Comparison of ENCODE assay signal across 30 cellular contexts in genomic region chr6:101178748-101179147, GRCh38.
A peak's percentile ranks its signal among the peaks of the same experiment; 100 is the strongest.
DNase-seq lines count a peak whose midpoint lies in the region; ATAC-seq and TF ChIP-seq lines count a peak whose summit lies in the region.
"Had no signal": no experiment of that assay in that cellular context is flagged by ENCODE, and none has a peak within 500 bp of the region (broad histone marks: within the 10 kb centered on the region; RNA-seq: fewer than 3 reads in every experiment).

No MANE protein-coding gene starts in this region.

- H3K4me1 ChIP-seq in adipocyte (ENCODE audit: control insufficient read depth, insufficient read depth, low read length): no peaks in the 10 kb centered on the region
- peaks cover 5% of the 10 kb centered on the region for H3K4me1 ChIP-seq in testis
- H3K4me1 ChIP-seq: ascending aorta, gastroesophageal sphincter had no signal

- no peak for TF ChIP-seq CTCF in testis (IDR thresholded peaks at IDR 0.05)

- no peaks in the 10 kb centered on the region for H3K36me3 ChIP-seq in adipocyte (ENCODE audit: control insufficient read depth, insufficient read depth, low read length, severe bottlenecking)
- no peaks in the 10 kb centered on the region for H3K36me3 ChIP-seq in testis (ENCODE audit: low read depth, missing control alignments)
- H3K36me3 ChIP-seq: ascending aorta, gastroesophageal sphincter, thoracic aorta had no signal

- intact Hi-C loops in testis (cut with DNase I; ENCODE audit: low total_unique reads): no loop called here

- no peak for ATAC-seq in GM18858 (IDR thresholded peaks at IDR 0.05; ENCODE audit: unreplicated experiment)
- ATAC-seq: activated CD8-positive, alpha-beta T cell treated with anti-CD3 and anti-CD28 coated beads, Interleukin-2, amount 10 ng/mL, durations not matched to agents 7 days and 5 days; activated naive CD4-positive, alpha-beta T cell treated with anti-CD3 and anti-CD28 coated beads, Interleukin-2, amount 50 U/mL, for 72 hours; gastroesophageal sphincter; GM23338 had no signal

- TF ChIP-seq POLR2A in testis (IDR thresholded peaks at IDR 0.05): no peak

- H3K9ac ChIP-seq in adipocyte (ENCODE audit: low read length): no peak overlapping the region

- H3K27me3 ChIP-seq in adipocyte (replicated peaks; ENCODE audit: control insufficient read depth, insufficient read depth, low read length) (no peaks in the 10 kb centered on the region), testis (no peaks in the 10 kb centered on the region)
- H3K27me3 ChIP-seq: ascending aorta, gastroesophageal sphincter had no signal

- peak; percentile 73 for DNase-seq in SIG-M5 treated with dmso at 0.1 percent for 504 hours (lab: John Stamatoyannopoulos, UW; ENCODE audit: unreplicated experiment)
- no peak for DNase-seq in SIG-M5 (lab: John Stamatoyannopoulos, UW)
- peak; percentile 39 for DNase-seq in OCI-M1 (lab: John Stamatoyannopoulos, UW)
- DNase-seq in adipocyte (ENCODE audit: low read depth): peak; percentile 6
- DNase-seq in testis: no peak
- no peak for DNase-seq in NCI-H69 (lab: John Stamatoyannopoulos, UW)
- DNase-seq in T1000 (lab: John Stamatoyannopoulos, UW): no peak
- DNase-seq: 8988T; activated CD4-positive, CD25-positive, alpha-beta regulatory T cell treated with anti-CD3 and anti-CD28 coated beads, Interleukin-2, amount 50 U/mL, for 72 hours; activated CD8-positive, alpha-beta T cell treated with anti-CD3 and anti-CD28 coated beads, Interleukin-2, amount 10 ng/mL, durations not matched to agents 7 days and 5 days; CD4-positive, alpha-beta T cell; central memory CD4-positive, alpha-beta T cell; dermis blood vessel endothelial cell; hypothalamus; immature natural killer cell; KG1; naive B cell; NCI-H1048; NCI-H1694; NCI-H2171 treated with DMSO at 0.1 percent for 48 hours; NCI-H526; stimulated activated naive CD4-positive, alpha-beta T cell; T-helper 9 cell had no signal

- H3K4me3 ChIP-seq in adipocyte (ENCODE audit: low read length): no peak overlapping the region
- H3K4me3 ChIP-seq in testis: no peak overlapping the region
- H3K4me3 ChIP-seq: ascending aorta, gastroesophageal sphincter, GM23338, thoracic aorta had no signal

- H3K27ac ChIP-seq in testis: peak overlapping the region; percentile 22 to 47
- H3K27ac ChIP-seq: ascending aorta, gastroesophageal sphincter, RWPE1, thoracic aorta had no signal

- peaks cover 7% of the 10 kb centered on the region for H3K9me3 ChIP-seq in adipocyte (ENCODE audit: control insufficient read depth, low read length)
- no peaks in the 10 kb centered on the region for H3K9me3 ChIP-seq in testis
- H3K9me3 ChIP-seq: ascending aorta, gastroesophageal sphincter, thoracic aorta had no signal

Comparison
In these comparisons a context has a peak if more than half of its experiments do, and no peak if none do; other contexts are left out.
1. DNase-seq: peak in SIG-M5 treated with dmso at 0.1 percent for 504 hours (single experiment), OCI-M1 (single experiment) and adipocyte (single experiment); none in SIG-M5 (single experiment), testis (single experiment), NCI-H69 (single experiment) and T1000 (single experiment).